ENCODE assay signal across 13 cellular contexts in genomic region chr15:64898406-64898805, GRCh38. TPM values are rescaled to one million over a fixed set of nuclear protein-coding genes. Genes with fewer than 3 reads are reported as not detected.
DNase-seq lines count a peak whose midpoint lies in the region; ATAC-seq and TF ChIP-seq lines count a peak whose summit lies in the region.
"Had no signal": no experiment of that assay in that cellular context is flagged by ENCODE, and none has a peak within 500 bp of the region (broad histone marks: within the 10 kb centered on the region; RNA-seq: fewer than 3 reads in every experiment).

No MANE protein-coding gene starts in this region.

- intact Hi-C loops in heart left ventricle (cut with DNase I) = loop anchor here in 5 of 10 donors (5.0 kb wide), 2 partner anchors 56 to 166 kb away; partner anchors contain the start of gene PLEKHO2 (in 5 of the 5)
- intact Hi-C loops in Right ventricle myocardium superior (cut with DNase I) = no loop called here
- intact Hi-C loops in dendritic cell treated with granulocyte-macrophage colony-stimulating factor and Interleukin-4, amounts not matched to agents 40 ng/mL and 50 ng/mL, for 4 days (cut with micrococcal nuclease) = no loop called here
- intact Hi-C loops in A673 (cut with micrococcal nuclease; ENCODE audit: unreplicated experiment) = no loop called here

- CTCF ChIA-PET in A673 (lab: Charles Lee) = no interaction called here

- TF ChIP-seq CTCF in heart left ventricle (IDR thresholded peaks at IDR 0.05) (no peak), nephron progenitor cell (IDR thresholded peaks at IDR 0.05) (no peak), upper lobe of left lung (IDR thresholded peaks at IDR 0.05) (no peak), A673 (conservative IDR thresholded peaks at IDR 0.05; ENCODE audit: low read depth, low read length) (no peak)

- POLR2A ChIA-PET in A673 (lab: Charles Lee; ENCODE audit: low non-redundant PET) = no interaction called here

- TF ChIP-seq POLR2A in heart left ventricle (IDR thresholded peaks at IDR 0.05) (no peak), upper lobe of left lung (IDR thresholded peaks at IDR 0.05) (no peak)

- H3K4me3 ChIP-seq in heart left ventricle (no peak overlapping the region), upper lobe of left lung (no peak overlapping the region), A673 (ENCODE audit: low read depth, low read length, poor library complexity, severe bottlenecking) (no peak overlapping the region)

- H3K36me3 ChIP-seq in heart left ventricle = no peaks in the 10 kb centered on the region
- H3K36me3 ChIP-seq in upper lobe of left lung = no peaks in the 10 kb centered on the region
- no peaks in the 10 kb centered on the region for H3K36me3 ChIP-seq in A673 (ENCODE audit: insufficient read depth, low read length, poor library complexity, severe bottlenecking)

- peaks cover 0 to 20% (median 11%) of the 10 kb centered on the region in 12 donors for H3K9me3 ChIP-seq in heart left ventricle
- H3K9me3 ChIP-seq in upper lobe of left lung = peaks cover 7 to 11% (median 10%) of the 10 kb centered on the region in 4 donors
- H3K9me3 ChIP-seq in A673 (ENCODE audit: low read depth, low read length, poor library complexity, severe bottlenecking) = peaks cover 3% of the 10 kb centered on the region

- H3K27me3 ChIP-seq in heart left ventricle (no peaks in the 10 kb centered on the region), upper lobe of left lung (no peaks in the 10 kb centered on the region), A673 (replicated peaks; ENCODE audit: insufficient read depth, low read depth, low read length, poor library complexity) (no peaks in the 10 kb centered on the region)

- H3K27ac ChIP-seq in heart left ventricle = peak overlapping the region in 11 of 12 donors; percentile 68 to 99 (median 87)
- peak overlapping the region; percentile 87 to 97 (median 94) for H3K27ac ChIP-seq in upper lobe of left lung
- H3K27ac ChIP-seq in A673 (ENCODE audit: low read depth, low read length, poor library complexity, severe bottlenecking) = no peak overlapping the region

- H3K27ac Mint-ChIP-seq in dendritic cell treated with granulocyte-macrophage colony-stimulating factor and Interleukin-4, amounts not matched to agents 40 ng/mL and 50 ng/mL, for 4 days = peak overlapping the region; percentile 100
- peak overlapping the region; percentile 63 for H3K27ac Mint-ChIP-seq in nephron progenitor cell

- H3K4me1 ChIP-seq in heart left ventricle (peaks cover 20 to 76% (median 48%) of the 10 kb centered on the region in 12 donors), upper lobe of left lung (peaks cover 50 to 52% (median 51%) of the 10 kb centered on the region in 4 donors), A673 (ENCODE audit: insufficient read depth, low read length, poor library complexity, severe bottlenecking) (peaks cover 15% of the 10 kb centered on the region)

- peaks cover 75% of the 10 kb centered on the region for H3K4me1 Mint-ChIP-seq in dendritic cell treated with granulocyte-macrophage colony-stimulating factor and Interleukin-4, amounts not matched to agents 40 ng/mL and 50 ng/mL, for 4 days (ENCODE audit: low read depth)
- peaks cover 61% of the 10 kb centered on the region for H3K4me1 Mint-ChIP-seq in nephron progenitor cell

- no peak for ATAC-seq in heart left ventricle
- no peak for ATAC-seq in Right ventricle myocardium superior (ENCODE audit: poor library complexity)
- ATAC-seq in upper lobe of left lung (ENCODE audit: low FRiP score in 2 of 2) = no peak
- no peak for ATAC-seq in HG03565 (IDR thresholded peaks at IDR 0.05; ENCODE audit: unreplicated experiment)

- peaks cover 13% of the 10 kb centered on the region for H3K36me3 Mint-ChIP-seq in dendritic cell treated with granulocyte-macrophage colony-stimulating factor and Interleukin-4, amounts not matched to agents 40 ng/mL and 50 ng/mL, for 4 days (ENCODE audit: low read depth)
- H3K36me3 Mint-ChIP-seq in nephron progenitor cell (ENCODE audit: low read depth) = peaks cover 7% of the 10 kb centered on the region

- no peak overlapping the region for H3K4me3 Mint-ChIP-seq in dendritic cell treated with granulocyte-macrophage colony-stimulating factor and Interleukin-4, amounts not matched to agents 40 ng/mL and 50 ng/mL, for 4 days
- no peak overlapping the region for H3K4me3 Mint-ChIP-seq in nephron progenitor cell
- H3K4me3 Mint-ChIP-seq: T-helper 2 cell treated with Interferon-gamma antibody and Interleukin-4, amounts not matched to agents 5 μg/mL and 100 μg/mL, for 36 hours had no signal

- H3K27me3 Mint-ChIP-seq in dendritic cell treated with granulocyte-macrophage colony-stimulating factor and Interleukin-4, amounts not matched to agents 40 ng/mL and 50 ng/mL, for 4 days = no peaks in the 10 kb centered on the region
- peaks cover 4% of the 10 kb centered on the region for H3K27me3 Mint-ChIP-seq in nephron progenitor cell (ENCODE audit: low read depth, poor library complexity)

- peaks cover 9% of the 10 kb centered on the region for H3K9me3 Mint-ChIP-seq in dendritic cell treated with granulocyte-macrophage colony-stimulating factor and Interleukin-4, amounts not matched to agents 40 ng/mL and 50 ng/mL, for 4 days
- peaks cover 25% of the 10 kb centered on the region for H3K9me3 Mint-ChIP-seq in nephron progenitor cell

- WGBS in heart left ventricle, 4 donors = 91 to 96% (median 93%) methylated on average over 4 of the region's 4 CpGs
- WGBS in upper lobe of left lung, 2 donors = 85% methylated on average over 4 of the region's 4 CpGs

- no peak for TF ChIP-seq EP300 in upper lobe of left lung (IDR thresholded peaks at IDR 0.05)

- DNase-seq in heart left ventricle (no peak), Right ventricle myocardium superior (no peak), nephron progenitor cell (no peak), upper lobe of left lung (no peak), A673 (ENCODE audit: low spot score) (no peak), NCI-H2107 (lab: John Stamatoyannopoulos, UW) (no peak)
- DNase-seq: activated naive CD4-positive, alpha-beta T cell treated with Interleukin-2 at 50 U/mL for 16 hours; DMS153; islet precursor cell; stimulated activated CD4-positive, alpha-beta T cell treated with anti-CD3 and anti-CD28 coated beads, Interleukin-4, amount 100 ng/mL, for 4 hours had no signal

- BruUV-seq in A673 (replicated peaks; lab: Mats Ljungman, UMichigan) = no TSS peak

RNA-seq across cellular contexts. Expression of gene ANKDD1A, which starts 13.3 kb away (rescaled TPM):
- total RNA-seq in heart left ventricle (1 to 10 TPM in 5 of 9 donors, under 1 TPM in 4; 0.42 to 3.4 (median 1.1) TPM), Right ventricle myocardium superior (1.4 TPM), upper lobe of left lung (10 to 100 TPM in 2 of 6 donors, 1 to 10 TPM in 4; 4.8 to 13.1 (median 6.2) TPM), A673 (2021) (2.3 and 3.5 TPM in 2 replicates)
- 1 to 10 TPM in 1 of 2 donors, under 1 TPM in 1; 0.88 to 1.2 TPM for polyA plus RNA-seq in heart left ventricle

RNA-seq across cellular contexts. Expression of gene PLEKHO2, which starts 56.7 kb away (rescaled TPM):
- 10 to 100 TPM in 3 of 9 donors, 1 to 10 TPM in 6; 7.0 to 50.8 (median 9.2) TPM for total RNA-seq in heart left ventricle
- 10 to 100 TPM in 1 of 2 donors, 1 to 10 TPM in 1; 5.3 to 13.4 TPM for polyA plus RNA-seq in heart left ventricle
- total RNA-seq in Right ventricle myocardium superior = 9.1 TPM
- total RNA-seq in upper lobe of left lung = 10 to 100 TPM; 21.9 to 83.0 (median 51.3) TPM
- total RNA-seq in A673 (2021) = 7.7 and 8.9 TPM in 2 replicates
